In genomic region chr1:157004286-157004685, GRCh38 we compare ENCODE assay signal across 22 cellular contexts.
"Had no signal": no experiment of that assay in that cellular context is flagged by ENCODE, and none has a peak within 500 bp of the region (broad histone marks: within the 10 kb centered on the region; RNA-seq: fewer than 3 reads in every experiment).

No MANE protein-coding gene starts in this region.

- H3K27ac ChIP-seq: body of pancreas, epithelial cell of prostate, left ventricle myocardium inferior, neutrophil, pancreas had no signal

- H3K27ac Mint-ChIP-seq: activated CD4-positive, alpha-beta T cell treated with anti-CD3 and anti-CD28 coated beads, Interleukin-2, amount 10 ng/mL, durations not matched to agents 24 days and 14 days; activated CD8-positive, alpha-beta T cell treated with anti-CD3 and anti-CD28 coated beads, Interleukin-2, amount 10 ng/mL, durations not matched to agents 7 days and 5 days; activated naive CD8-positive, alpha-beta T cell treated with anti-CD3 and anti-CD28 coated beads, Interleukin-2, amount 10 ng/mL, durations not matched to agents 7 days and 5 days; activated T-cell treated with anti-CD3 and anti-CD28 coated beads, Interleukin-2, amount 50 U/mL, for 24 hours; activated T-helper 2 cell treated with anti-CD3 and anti-CD28 coated beads, Interferon-gamma antibody, Interleukin-2, Interleukin-4, amounts not matched to agents 10 μg/mL and 5 μg/mL and 100 μg/mL, durations not matched to agents 14 hours and 24 hours and 36 hours; naive thymus-derived CD8-positive, alpha-beta T cell; stimulated activated memory B cell treated with anti-CD40 and anti-IgM and Interleukin-4, amounts not matched to agents 10 μg/mL and 1 μg/mL and 100 μg/mL, for 72 hours; T-helper 2 cell treated with Interferon-gamma antibody and Interleukin-4, amounts not matched to agents 5 μg/mL and 100 μg/mL, for 36 hours had no signal

- H3K4me1 Mint-ChIP-seq: activated CD4-positive, alpha-beta T cell treated with anti-CD3 and anti-CD28 coated beads, Interleukin-2, amount 10 ng/mL, durations not matched to agents 24 days and 14 days; activated naive CD8-positive, alpha-beta T cell treated with anti-CD3 and anti-CD28 coated beads, Interleukin-2, amount 10 ng/mL, durations not matched to agents 7 days and 5 days; stimulated activated memory B cell treated with anti-CD40 and anti-IgM and Interleukin-4, amounts not matched to agents 10 μg/mL and 1 μg/mL and 100 μg/mL, for 72 hours had no signal

- H3K9me3 ChIP-seq: body of pancreas, left ventricle myocardium inferior, neutrophil, pancreas had no signal

- H3K36me3 Mint-ChIP-seq: activated naive CD8-positive, alpha-beta T cell treated with anti-CD3 and anti-CD28 coated beads, Interleukin-2, amount 10 ng/mL, durations not matched to agents 7 days and 5 days; naive thymus-derived CD8-positive, alpha-beta T cell; stimulated activated memory B cell treated with anti-CD40 and anti-IgM and Interleukin-4, amounts not matched to agents 10 μg/mL and 1 μg/mL and 100 μg/mL, for 72 hours had no signal

- H3K27me3 ChIP-seq: body of pancreas, neutrophil, pancreas had no signal

- H3K4me3 ChIP-seq: body of pancreas, left ventricle myocardium inferior, pancreas had no signal

- H3K9me3 Mint-ChIP-seq: activated CD4-positive, alpha-beta T cell treated with anti-CD3 and anti-CD28 coated beads, Interleukin-2, amount 10 ng/mL, durations not matched to agents 24 days and 14 days; activated naive CD8-positive, alpha-beta T cell treated with anti-CD3 and anti-CD28 coated beads, Interleukin-2, amount 10 ng/mL, durations not matched to agents 7 days and 5 days; activated T-cell treated with anti-CD3 and anti-CD28 coated beads, Interleukin-2, amount 50 U/mL, for 24 hours; activated T-helper 2 cell treated with anti-CD3 and anti-CD28 coated beads, Interferon-gamma antibody, Interleukin-2, Interleukin-4, amounts not matched to agents 10 μg/mL and 5 μg/mL and 100 μg/mL, durations not matched to agents 14 hours and 24 hours and 36 hours; naive thymus-derived CD8-positive, alpha-beta T cell; stimulated activated memory B cell treated with anti-CD40 and anti-IgM and Interleukin-4, amounts not matched to agents 10 μg/mL and 1 μg/mL and 100 μg/mL, for 72 hours; T-helper 2 cell treated with Interferon-gamma antibody and Interleukin-4, amounts not matched to agents 5 μg/mL and 100 μg/mL, for 36 hours had no signal

- ATAC-seq: activated CD8-positive, alpha-beta T cell treated with anti-CD3 and anti-CD28 coated beads, Interleukin-2, amount 10 ng/mL, durations not matched to agents 7 days and 5 days; body of pancreas; naive thymus-derived CD8-positive, alpha-beta T cell; pancreas; sciatic nerve; stimulated activated memory B cell treated with anti-CD40 and anti-IgM and Interleukin-4, amounts not matched to agents 10 μg/mL and 1 μg/mL and 100 μg/mL, for 72 hours had no signal

- H3K36me3 ChIP-seq: left ventricle myocardium inferior, neutrophil, pancreas had no signal

- H3K4me1 ChIP-seq: pancreas had no signal

- H3K4me3 Mint-ChIP-seq: activated CD4-positive, alpha-beta T cell treated with anti-CD3 and anti-CD28 coated beads, Interleukin-2, amount 10 ng/mL, durations not matched to agents 24 days and 14 days; activated CD8-positive, alpha-beta T cell treated with anti-CD3 and anti-CD28 coated beads, Interleukin-2, amount 10 ng/mL, durations not matched to agents 7 days and 5 days; activated naive CD8-positive, alpha-beta T cell treated with anti-CD3 and anti-CD28 coated beads, Interleukin-2, amount 10 ng/mL, durations not matched to agents 7 days and 5 days; activated T-cell treated with anti-CD3 and anti-CD28 coated beads, Interleukin-2, amount 50 U/mL, for 24 hours; stimulated activated memory B cell treated with anti-CD40 and anti-IgM and Interleukin-4, amounts not matched to agents 10 μg/mL and 1 μg/mL and 100 μg/mL, for 72 hours; T-helper 2 cell treated with Interferon-gamma antibody and Interleukin-4, amounts not matched to agents 5 μg/mL and 100 μg/mL, for 36 hours had no signal

- DNase-seq: activated CD4-positive, alpha-beta T cell treated with anti-CD3 and anti-CD28 coated beads, Interleukin-2, amount 10 ng/mL, durations not matched to agents 24 days and 14 days; activated CD4-positive, CD25-positive, alpha-beta regulatory T cell; activated CD8-positive, alpha-beta T cell treated with anti-CD3 and anti-CD28 coated beads, Interleukin-2, amount 10 ng/mL, durations not matched to agents 7 days and 5 days; activated naive CD4-positive, alpha-beta T cell treated with Interleukin-2 at 50 U/mL for 16 hours; activated naive CD8-positive, alpha-beta T cell treated with anti-CD3 and anti-CD28 coated beads, Interleukin-2, amount 10 ng/mL, durations not matched to agents 7 days and 5 days; activated T-cell treated with anti-CD3 and anti-CD28 coated beads, Interleukin-2, amount 50 U/mL, for 24 hours; amygdala; body of pancreas; caudate nucleus; foreskin melanocyte; kidney glomerular epithelial cell; left ventricle myocardium inferior; mammary epithelial cell; naive thymus-derived CD8-positive, alpha-beta T cell; pancreas; stimulated activated CD4-positive, alpha-beta T cell treated with anti-CD3 and anti-CD28 coated beads, Interleukin-4, amount 100 ng/mL, for 4 hours had no signal
